Comparison of ENCODE assay signal across 25 cellular contexts in the genomic region with DNA sequence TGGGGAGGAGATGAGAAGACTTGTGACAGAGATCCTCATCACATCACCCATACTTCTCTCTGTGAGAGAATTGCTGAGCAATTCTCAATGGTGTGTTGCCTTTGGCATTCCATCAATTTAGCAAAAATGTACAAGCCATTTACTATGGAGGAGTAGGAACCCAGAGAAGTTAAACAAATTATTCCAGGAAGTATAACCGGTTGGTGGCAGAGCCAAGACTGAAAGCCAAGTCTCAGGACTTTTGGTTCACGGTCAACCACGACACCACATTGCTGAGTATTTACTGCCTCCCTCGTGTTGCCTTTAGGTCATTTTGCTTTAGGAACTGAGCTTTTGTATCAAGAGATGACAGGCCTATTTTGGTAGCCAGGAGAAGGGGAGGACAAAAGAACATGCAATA.
"Had no signal": no experiment of that assay in that cellular context is flagged by ENCODE, and none has a peak within 500 bp of the region (broad histone marks: within the 10 kb centered on the region; RNA-seq: fewer than 3 reads in every experiment).

No MANE protein-coding gene starts in this region.

- H3K9me3 ChIP-seq: adrenal gland had no signal

- ATAC-seq: activated CD8-positive, alpha-beta T cell treated with anti-CD3 and anti-CD28 coated beads for 36 hours; activated T-cell treated with anti-CD3 and anti-CD28 coated beads, Interleukin-2, amount 50 U/mL, for 72 hours; Panc1; Right ventricle myocardium inferior; T-cell had no signal

- H3K36me3 ChIP-seq: adrenal gland, WERI-Rb-1 had no signal

- H3K27ac ChIP-seq: SK-N-MC, WERI-Rb-1 had no signal

- H3K4me3 ChIP-seq: adrenal gland, SK-N-MC had no signal

- H3K27me3 ChIP-seq: adrenal gland had no signal

- DNase-seq: activated CD4-positive, alpha-beta T cell treated with anti-CD3 and anti-CD28 coated beads for 4 hours; activated CD8-positive, alpha-beta memory T cell treated with anti-CD3 and anti-CD28 coated beads, Interleukin-2, amount 50 U/mL, for 4 hours; activated CD8-positive, alpha-beta T cell treated with anti-CD3 and anti-CD28 coated beads for 36 hours; activated naive CD4-positive, alpha-beta T cell treated with anti-CD3 and anti-CD28 coated beads, Interleukin-2, amount 50 U/mL, for 16 hours; activated naive CD8-positive, alpha-beta T cell treated with anti-CD3 and anti-CD28 coated beads, Interleukin-2, amount 10 ng/mL, durations not matched to agents 7 days and 5 days; activated T-cell treated with anti-CD3 and anti-CD28 coated beads, Interleukin-2, amount 50 U/mL, for 72 hours; adrenal gland; anterior cingulate cortex; KG1; NCI-H1092; NCI-H1417; NCI-H2029; NCI-H345; NCI-H510A; NCI-H526 treated with DMSO at 0.1 percent for 48 hours; NCI-H82; OCI-M1; RPMI8226; T-cell; T-helper 2 cell; T1000; WERI-Rb-1 had no signal

- H3K4me1 ChIP-seq: adrenal gland had no signal
